In genomic region chr20:34260208-34260942, GRCh38 we compare ENCODE assay signal across 26 cellular contexts. TPM values are rescaled to one million over a fixed set of nuclear protein-coding genes. Genes with fewer than 3 reads are reported as not detected.
"Had no signal": no experiment of that assay in that cellular context is flagged by ENCODE, and none has a peak within 500 bp of the region (broad histone marks: within the 10 kb centered on the region; RNA-seq: fewer than 3 reads in every experiment).

No MANE protein-coding gene starts in this region.

- H3K27me3 Mint-ChIP-seq: activated CD4-positive, alpha-beta memory T cell treated with anti-CD3 and anti-CD28 coated beads, Interleukin-2, amount 10 ng/mL, durations not matched to agents 7 days and 5 days; activated CD4-positive, alpha-beta T cell treated with anti-CD3 and anti-CD28 coated beads for 36 hours; activated naive CD4-positive, alpha-beta T cell treated with anti-CD3 and anti-CD28 coated beads, Interleukin-2, amount 50 U/mL, for 24 hours; stimulated activated naive CD8-positive, alpha-beta T cell treated with anti-CD3 and anti-CD28 coated beads, Interleukin-15, Interleukin-2, amounts not matched to agents 100 ng/mL and 50 ng/mL, for 24 hours had no signal

- H3K4me3 Mint-ChIP-seq: activated CD4-positive, alpha-beta memory T cell treated with anti-CD3 and anti-CD28 coated beads, Interleukin-2, amount 10 ng/mL, durations not matched to agents 7 days and 5 days; activated CD4-positive, alpha-beta T cell treated with anti-CD3 and anti-CD28 coated beads for 36 hours; activated naive CD4-positive, alpha-beta T cell treated with anti-CD3 and anti-CD28 coated beads, Interleukin-2, amount 50 U/mL, for 24 hours; activated T-cell treated with anti-CD3 and anti-CD28 coated beads, Interleukin-2, amount 50 U/mL, for 72 hours; stimulated activated naive CD8-positive, alpha-beta T cell treated with anti-CD3 and anti-CD28 coated beads, Interleukin-15, Interleukin-2, amounts not matched to agents 100 ng/mL and 50 ng/mL, for 24 hours had no signal

- DNase-seq: activated CD4-positive, alpha-beta memory T cell treated with anti-CD3 and anti-CD28 coated beads, Interleukin-2, amount 10 ng/mL, durations not matched to agents 7 days and 5 days; activated CD4-positive, alpha-beta T cell treated with anti-CD3 and anti-CD28 coated beads for 36 hours; activated gamma-delta T cell; activated T-cell treated with anti-CD3 and anti-CD28 coated beads, Interleukin-2, amount 50 U/mL, for 72 hours; effector memory CD4-positive, alpha-beta T cell; gastrocnemius medialis; heart left ventricle; left ventricle myocardium inferior; mammary epithelial cell; occipital lobe; stimulated activated CD4-positive, alpha-beta T cell treated with anti-CD3 and anti-CD28 coated beads, Interleukin-15, amount 100 ng/mL, for 24 hours; stimulated activated CD4-positive, alpha-beta T cell treated with anti-CD3 and anti-CD28 coated beads, Interleukin-2, amount 100 ng/mL, for 48 hours had no signal

- H3K9me3 Mint-ChIP-seq: activated CD4-positive, alpha-beta memory T cell treated with anti-CD3 and anti-CD28 coated beads, Interleukin-2, amount 10 ng/mL, durations not matched to agents 7 days and 5 days; activated naive CD4-positive, alpha-beta T cell treated with anti-CD3 and anti-CD28 coated beads, Interleukin-2, amount 50 U/mL, for 24 hours; activated T-cell treated with anti-CD3 and anti-CD28 coated beads, Interleukin-2, amount 50 U/mL, for 72 hours; stimulated activated naive CD8-positive, alpha-beta T cell treated with anti-CD3 and anti-CD28 coated beads, Interleukin-15, Interleukin-2, amounts not matched to agents 100 ng/mL and 50 ng/mL, for 24 hours had no signal

- H3K36me3 Mint-ChIP-seq: activated naive CD4-positive, alpha-beta T cell treated with anti-CD3 and anti-CD28 coated beads, Interleukin-2, amount 50 U/mL, for 24 hours had no signal

- H3K4me1 Mint-ChIP-seq: activated CD4-positive, alpha-beta T cell treated with anti-CD3 and anti-CD28 coated beads for 36 hours; activated naive CD4-positive, alpha-beta T cell treated with anti-CD3 and anti-CD28 coated beads, Interleukin-2, amount 50 U/mL, for 24 hours had no signal

- H3K36me3 ChIP-seq: breast epithelium, gastrocnemius medialis, heart left ventricle, left ventricle myocardium inferior, right atrium auricular region, tibial nerve, vagina had no signal

- H3K4me3 ChIP-seq: breast epithelium, gastrocnemius medialis, heart left ventricle, left ventricle myocardium inferior, right atrium auricular region, tibial nerve, vagina had no signal

- ATAC-seq: activated CD4-positive, alpha-beta T cell treated with anti-CD3 and anti-CD28 coated beads for 36 hours; activated T-cell treated with anti-CD3 and anti-CD28 coated beads, Interleukin-2, amount 50 U/mL, for 72 hours; gastrocnemius medialis; heart left ventricle had no signal

- FAIRE-seq: astrocyte, endothelial cell of umbilical vein had no signal

- H3K27ac Mint-ChIP-seq: activated CD4-positive, alpha-beta memory T cell treated with anti-CD3 and anti-CD28 coated beads, Interleukin-2, amount 10 ng/mL, durations not matched to agents 7 days and 5 days; activated CD4-positive, alpha-beta T cell treated with anti-CD3 and anti-CD28 coated beads for 36 hours; activated naive CD4-positive, alpha-beta T cell treated with anti-CD3 and anti-CD28 coated beads, Interleukin-2, amount 50 U/mL, for 24 hours; activated T-cell treated with anti-CD3 and anti-CD28 coated beads, Interleukin-2, amount 50 U/mL, for 72 hours; stimulated activated naive CD8-positive, alpha-beta T cell treated with anti-CD3 and anti-CD28 coated beads, Interleukin-15, Interleukin-2, amounts not matched to agents 100 ng/mL and 50 ng/mL, for 24 hours had no signal

- H3K27me3 ChIP-seq: breast epithelium, gastrocnemius medialis, heart left ventricle, right atrium auricular region, tibial nerve, vagina had no signal

RNA-seq across cellular contexts. Expression of gene ASIP, which starts 19.2 kb away (rescaled TPM):
- total RNA-seq: activated CD4-positive, alpha-beta memory T cell treated with anti-CD3 and anti-CD28 coated beads, Interleukin-2, amount 10 ng/mL, durations not matched to agents 7 days and 5 days; activated CD4-positive, alpha-beta T cell treated with anti-CD3 and anti-CD28 coated beads for 36 hours; activated T-cell treated with anti-CD3 and anti-CD28 coated beads, Interleukin-2, amount 50 U/mL, for 72 hours; astrocyte; cerebellum; endothelial cell of umbilical vein; fibroblast of lung; gastrocnemius medialis; kidney epithelial cell; mammary epithelial cell; myocyte; occipital lobe; posterior vena cava; T-helper 2 cell treated with Interferon-gamma antibody and Interleukin-4, amounts not matched to agents 100 ng/mL and 5 ng/mL, for 36 hours; vagina had no signal
